8 cellular contexts compared by ENCODE assay signal in genomic region chr4:44448548-44449443, GRCh38. TPM values are rescaled to one million over a fixed set of nuclear protein-coding genes. Genes with fewer than 3 reads are reported as not detected.
A peak's percentile ranks its signal among the peaks of the same experiment; 100 is the strongest.
DNase-seq lines count a peak whose midpoint lies in the region; ATAC-seq and TF ChIP-seq lines count a peak whose summit lies in the region.

TSS of gene KCTD8 (minus strand) at chr4:44448809.

- peaks cover 28% of the 10 kb centered on the region for H3K27me3 ChIP-seq in skeletal muscle satellite cell (ENCODE audit: control insufficient read depth, insufficient read depth, low read length)

- in situ Hi-C loops in GM13977 (cut with MboI; ENCODE audit: low pct_unique_long_range_greater_than_20kb, low sequenced_read_pairs, unreplicated experiment) = no loop called here

- peak; percentile 98 for ATAC-seq in HG02642 (IDR thresholded peaks at IDR 0.05; ENCODE audit: poor library complexity, unreplicated experiment)

- H3K9ac ChIP-seq in skeletal muscle satellite cell (ENCODE audit: low read depth, low read length) = peak within 1 kb of the TSS; percentile 74

- peak; percentile 89 for DNase-seq in GM13977 (ENCODE audit: low spot score)
- peak; percentile 88 for DNase-seq in NCI-H1092 (lab: John Stamatoyannopoulos, UW)
- peak; percentile 96 for DNase-seq in T1000 (lab: John Stamatoyannopoulos, UW)
- peak; percentile 50 to 99 (median 95) for DNase-seq in caudate nucleus (lab: John Stamatoyannopoulos, UW)
- DNase-seq in iPS-NIHi7 (ENCODE audit: extremely low spot score) = peak; percentile 95
- DNase-seq in NOMO-1 treated with dmso at 0.1 percent for 144 hours (lab: John Stamatoyannopoulos, UW; ENCODE audit: unreplicated experiment) = no peak

- no peaks in the 10 kb centered on the region for H3K9me3 ChIP-seq in skeletal muscle satellite cell (replicated peaks; ENCODE audit: low read length)

- peak within 1 kb of the TSS; percentile 78 for H3K4me3 ChIP-seq in skeletal muscle satellite cell (ENCODE audit: low read length)

- H3K27ac ChIP-seq in caudate nucleus (ENCODE audit: low read depth, low read length) = peak within 1 kb of the TSS; percentile 85

- no peaks in the 10 kb centered on the region for H3K36me3 ChIP-seq in skeletal muscle satellite cell (ENCODE audit: insufficient read depth, low read length)

- peak within 1 kb of the TSS; percentile 98 for H3K4me2 ChIP-seq in skeletal muscle satellite cell (ENCODE audit: low read length)

- peak; percentile 77 for TF ChIP-seq CTCF in GM13977 (IDR thresholded peaks at IDR 0.05; ENCODE audit: extremely low read depth, insufficient read depth, missing control alignments)

- peaks cover 3% of the 10 kb centered on the region for H3K4me1 ChIP-seq in skeletal muscle satellite cell (ENCODE audit: control insufficient read depth, insufficient read depth, low read length)

RNA-seq across cellular contexts. Expression of gene KCTD8, which starts in this region (rescaled TPM):
- total RNA-seq in skeletal muscle satellite cell (2012; rRNA removed) = 0.25 and 0.44 TPM in 2 replicates
